ENCODE assay signal across 1 cellular context in the genomic region with DNA sequence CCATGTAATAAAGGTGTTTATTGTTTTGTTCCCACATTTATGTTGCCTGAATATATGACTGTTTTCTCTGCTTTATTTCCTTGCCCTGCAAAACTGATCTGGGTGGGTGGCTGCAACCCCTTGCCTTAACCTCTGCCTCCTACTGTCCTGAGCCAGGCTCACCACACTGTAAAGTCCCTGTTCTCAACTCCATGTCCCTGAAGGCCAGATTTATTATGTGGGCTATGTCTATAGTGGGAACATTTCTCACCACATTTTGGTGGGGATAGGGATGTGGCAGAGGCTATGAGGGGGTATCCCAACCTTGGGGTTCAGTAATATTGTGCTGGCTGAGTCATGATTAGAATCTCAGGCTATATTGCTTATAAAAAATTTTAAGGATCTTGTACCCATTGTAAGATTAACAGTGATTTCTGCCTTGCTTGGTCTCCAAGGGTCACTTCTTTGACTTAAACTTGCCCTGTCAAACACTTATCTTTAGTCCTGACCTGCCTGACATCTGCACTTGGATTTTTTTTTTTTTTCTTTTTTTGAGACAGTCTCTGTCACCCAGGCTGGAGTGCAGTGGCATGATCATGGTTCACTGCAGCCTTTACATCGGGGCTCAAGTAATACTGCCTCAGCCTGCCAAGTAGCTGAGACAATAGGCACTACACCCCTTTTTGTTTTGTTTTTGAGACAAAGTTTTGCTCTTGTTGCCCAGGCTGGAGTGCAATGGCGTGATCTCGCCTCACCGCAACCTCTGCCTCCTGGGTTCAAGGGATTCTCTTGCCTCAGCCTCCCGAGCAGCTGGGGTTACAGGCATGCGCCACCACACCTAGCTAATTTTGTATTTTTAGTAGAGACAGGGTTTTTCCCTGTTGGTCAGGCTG.
TF ChIP-seq lines count a peak whose summit lies in the region.

No MANE protein-coding gene starts in this region.

TF ChIP-seq in HCT116, 20 proteins besides CTCF, POLR2A, EP300 and RAD21:
- no peak for TF ChIP-seq EZH2 (IDR thresholded peaks at IDR 0.05)
- TF ChIP-seq, protein P1, sequence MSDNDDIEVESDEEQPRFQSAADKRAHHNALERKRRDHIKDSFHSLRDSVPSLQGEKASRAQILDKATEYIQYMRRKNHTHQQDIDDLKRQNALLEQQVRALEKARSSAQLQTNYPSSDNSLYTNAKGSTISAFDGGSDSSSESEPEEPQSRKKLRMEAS (IDR thresholded peaks at IDR 0.05) = 0 out of 2 replicates have a peak, but pooled peaks have one; percentile 10
